18 cellular contexts compared by ENCODE assay signal in genomic region chr16:29784157-29784556, GRCh38. TPM values are rescaled to one million over a fixed set of nuclear protein-coding genes. Genes with fewer than 3 reads are reported as not detected.
A peak's percentile ranks its signal among the peaks of the same experiment; 100 is the strongest.
DNase-seq lines count a peak whose midpoint lies in the region; ATAC-seq and TF ChIP-seq lines count a peak whose summit lies in the region.
"Had no signal": no experiment of that assay in that cellular context is flagged by ENCODE, and none has a peak within 500 bp of the region (broad histone marks: within the 10 kb centered on the region; RNA-seq: fewer than 3 reads in every experiment).

No MANE protein-coding gene starts in this region.

- 100% methylated on average over 2 of the region's 2 CpGs for WGBS in smooth muscle cell (ENCODE audit: low lambda C conversion rate)

- TF ChIP-seq CTCF in Caco-2 (IDR thresholded peaks at IDR 0.05; ENCODE audit: insufficient read depth in 1 of 2, low read depth in 1 of 2, low read length in 1 of 2, severe bottlenecking in 1 of 2, unreplicated experiment in 1 of 2) (no peak), RWPE2 (IDR thresholded peaks at IDR 0.05; ENCODE audit: poor library complexity, severe bottlenecking) (no peak), smooth muscle cell (IDR thresholded peaks at IDR 0.05; ENCODE audit: borderline replicate concordance, insufficient read depth, poor library complexity, severe bottlenecking) (no peak)

- peaks cover 34% of the 10 kb centered on the region for H3K4me1 Mint-ChIP-seq in Caco-2 (ENCODE audit: low read depth, unreplicated experiment)
- H3K4me1 Mint-ChIP-seq in activated naive CD8-positive, alpha-beta T cell treated with anti-CD3 and anti-CD28 coated beads, Interleukin-2, amount 50 U/mL, for 24 hours, result peaks cover 32% of the 10 kb centered on the region
- peaks cover 8 to 11% of the 10 kb centered on the region in 2 donors for H3K4me1 Mint-ChIP-seq in natural killer cell treated with Interleukin-12 subunit alpha and Interleukin-12 subunit beta and Interleukin-15 and Interleukin-18, amount 100 ng/mL, for 72 hours (ENCODE audit: low read depth in 2 of 2)

- H3K9me3 Mint-ChIP-seq in Caco-2 (ENCODE audit: unreplicated experiment), result peaks cover 27% of the 10 kb centered on the region
- H3K9me3 Mint-ChIP-seq in activated naive CD8-positive, alpha-beta T cell treated with anti-CD3 and anti-CD28 coated beads, Interleukin-2, amount 50 U/mL, for 24 hours, result no peaks in the 10 kb centered on the region
- H3K9me3 Mint-ChIP-seq in natural killer cell treated with Interleukin-12 subunit alpha and Interleukin-12 subunit beta and Interleukin-15 and Interleukin-18, amount 100 ng/mL, for 72 hours, result no peaks in the 10 kb centered on the region
- H3K9me3 Mint-ChIP-seq: neural crest cell had no signal

- H3K27me3 Mint-ChIP-seq in Caco-2 (ENCODE audit: insufficient read depth, unreplicated experiment), result no peaks in the 10 kb centered on the region
- no peaks in the 10 kb centered on the region for H3K27me3 Mint-ChIP-seq in activated naive CD8-positive, alpha-beta T cell treated with anti-CD3 and anti-CD28 coated beads, Interleukin-2, amount 50 U/mL, for 24 hours
- H3K27me3 Mint-ChIP-seq in natural killer cell treated with Interleukin-12 subunit alpha and Interleukin-12 subunit beta and Interleukin-15 and Interleukin-18, amount 100 ng/mL, for 72 hours, result no peaks in the 10 kb centered on the region

- no peak overlapping the region for H3K9ac ChIP-seq in smooth muscle cell (ENCODE audit: low read depth)
- H3K9ac ChIP-seq: KMS-11 had no signal

- H3K4me1 ChIP-seq in Caco-2 (peaks cover 45% of the 10 kb centered on the region), RWPE2 (ENCODE audit: insufficient read depth, poor library complexity, severe bottlenecking) (peaks cover 7% of the 10 kb centered on the region), smooth muscle cell (ENCODE audit: low read depth) (no peaks in the 10 kb centered on the region)
- H3K4me1 ChIP-seq: adrenal gland had no signal

- POLR2A ChIA-PET in Caco-2 (lab: Charles Lee), result no interaction called here

- ATAC-seq in RWPE2 (ENCODE audit: low read depth), result peak; percentile 83
- ATAC-seq in activated naive CD8-positive, alpha-beta T cell treated with anti-CD3 and anti-CD28 coated beads, Interleukin-2, amount 50 U/mL, for 24 hours, result peak; percentile 92
- ATAC-seq in natural killer cell treated with Interleukin-12 subunit alpha and Interleukin-12 subunit beta and Interleukin-15 and Interleukin-18, amount 100 ng/mL, for 72 hours, result no peak
- ATAC-seq in HG02623 (IDR thresholded peaks at IDR 0.05; ENCODE audit: unreplicated experiment), result no peak
- ATAC-seq in HG03521 (IDR thresholded peaks at IDR 0.05; ENCODE audit: unreplicated experiment), result no peak

- intact Hi-C loops in Caco-2 (cut with micrococcal nuclease; ENCODE audit: unreplicated experiment), result no loop called here

- no TSS peak for BruUV-seq in Caco-2 (replicated peaks; lab: Mats Ljungman, UMichigan)

- H2AFZ ChIP-seq in smooth muscle cell (ENCODE audit: low read depth), result no peak overlapping the region

- H3K27me3 ChIP-seq in Caco-2 (replicated peaks; ENCODE audit: control insufficient read depth, insufficient read depth, low read length), result no peaks in the 10 kb centered on the region
- no peaks in the 10 kb centered on the region for H3K27me3 ChIP-seq in RWPE2 (ENCODE audit: insufficient read depth, poor library complexity, severe bottlenecking)
- no peaks in the 10 kb centered on the region for H3K27me3 ChIP-seq in smooth muscle cell (ENCODE audit: low read depth)
- H3K27me3 ChIP-seq: adrenal gland, SJCRH30 had no signal

- CTCF ChIA-PET in Caco-2 (lab: Charles Lee), result no interaction called here

- H3K27ac ChIP-seq in RWPE2 (ENCODE audit: poor library complexity, severe bottlenecking), result no peak overlapping the region
- peak overlapping the region; percentile 11 for H3K27ac ChIP-seq in smooth muscle cell (ENCODE audit: low read depth)
- H3K27ac ChIP-seq: HL-60, KMS-11, SJCRH30 had no signal

- H3K36me3 ChIP-seq in Caco-2 (ENCODE audit: control insufficient read depth, insufficient read depth, low read length) (peaks cover 1% of the 10 kb centered on the region; the same call in 1 of the 2 replicates), RWPE2 (ENCODE audit: low read depth) (no peaks in the 10 kb centered on the region), smooth muscle cell (ENCODE audit: low read depth) (no peaks in the 10 kb centered on the region)
- H3K36me3 ChIP-seq: adrenal gland, SJCRH30 had no signal

- H3K27ac Mint-ChIP-seq in Caco-2 (ENCODE audit: unreplicated experiment), result peak overlapping the region; percentile 82
- H3K27ac Mint-ChIP-seq in activated naive CD8-positive, alpha-beta T cell treated with anti-CD3 and anti-CD28 coated beads, Interleukin-2, amount 50 U/mL, for 24 hours, result no peak overlapping the region
- H3K27ac Mint-ChIP-seq in natural killer cell treated with Interleukin-12 subunit alpha and Interleukin-12 subunit beta and Interleukin-15 and Interleukin-18, amount 100 ng/mL, for 72 hours, result no peak overlapping the region

- H3K79me2 ChIP-seq in smooth muscle cell (ENCODE audit: low read depth), result no peaks in the 10 kb centered on the region

- H3K36me3 Mint-ChIP-seq in Caco-2 (ENCODE audit: insufficient read depth, unreplicated experiment), result peaks cover 6% of the 10 kb centered on the region
- H3K36me3 Mint-ChIP-seq in activated naive CD8-positive, alpha-beta T cell treated with anti-CD3 and anti-CD28 coated beads, Interleukin-2, amount 50 U/mL, for 24 hours (ENCODE audit: low read depth), result no peaks in the 10 kb centered on the region
- no peaks in the 10 kb centered on the region for H3K36me3 Mint-ChIP-seq in natural killer cell treated with Interleukin-12 subunit alpha and Interleukin-12 subunit beta and Interleukin-15 and Interleukin-18, amount 100 ng/mL, for 72 hours

- no peak overlapping the region for H3K4me2 ChIP-seq in smooth muscle cell
- H3K4me2 ChIP-seq: KMS-11 had no signal

- H3K4me3 Mint-ChIP-seq in Caco-2 (ENCODE audit: unreplicated experiment), result no peak overlapping the region
- no peak overlapping the region for H3K4me3 Mint-ChIP-seq in activated naive CD8-positive, alpha-beta T cell treated with anti-CD3 and anti-CD28 coated beads, Interleukin-2, amount 50 U/mL, for 24 hours
- no peak overlapping the region for H3K4me3 Mint-ChIP-seq in natural killer cell treated with Interleukin-12 subunit alpha and Interleukin-12 subunit beta and Interleukin-15 and Interleukin-18, amount 100 ng/mL, for 72 hours

- H3K4me3 ChIP-seq in Caco-2 (ENCODE audit: low read depth, low read length) (no peak overlapping the region), RWPE2 (ENCODE audit: severe bottlenecking) (no peak overlapping the region), smooth muscle cell (no peak overlapping the region)
- H3K4me3 ChIP-seq: lung, SJCRH30 had no signal

- DNase-seq in Caco-2, result no peak
- DNase-seq in RWPE2 (ENCODE audit: low spot score), result no peak
- DNase-seq in activated naive CD8-positive, alpha-beta T cell treated with anti-CD3 and anti-CD28 coated beads, Interleukin-2, amount 50 U/mL, for 24 hours, result no peak
- DNase-seq in smooth muscle cell (lab: John Stamatoyannopoulos, UW; ENCODE audit: unreplicated experiment), result no peak
- no peak for DNase-seq in natural killer cell treated with Interleukin-12 subunit alpha and Interleukin-12 subunit beta and Interleukin-15 and Interleukin-18, amount 100 ng/mL, for 72 hours (ENCODE audit: low spot score)
- DNase-seq: adrenal gland, foreskin fibroblast, NCI-H1436, NCI-H2227 treated with DMSO at 0.1 percent for 48 hours, SJCRH30, T1000 had no signal

- no peaks in the 10 kb centered on the region for H3F3A ChIP-seq in smooth muscle cell (ENCODE audit: low read depth)

- H3K9me3 ChIP-seq in Caco-2 (no peaks in the 10 kb centered on the region), RWPE2 (ENCODE audit: severe bottlenecking) (no peaks in the 10 kb centered on the region), smooth muscle cell (replicated peaks; ENCODE audit: low read depth) (no peaks in the 10 kb centered on the region)
- H3K9me3 ChIP-seq: adrenal gland, SJCRH30 had no signal

- no peaks in the 10 kb centered on the region for H4K20me1 ChIP-seq in smooth muscle cell (ENCODE audit: low read depth)

RNA-seq across cellular contexts. Expression of gene ZG16, which starts 6.1 kb away (rescaled TPM):
- total RNA-seq in Caco-2 (2022) (1.4 and 1.9 TPM in 2 replicates), smooth muscle cell (not detected in 2 replicates)
- polyA plus RNA-seq in smooth muscle cell, result not detected in 2 replicates
- not detected for total RNA-seq in natural killer cell treated with Interleukin-12 subunit alpha and Interleukin-12 subunit beta and Interleukin-15 and Interleukin-18, amount 100 ng/mL, for 72 hours
- total RNA-seq: activated CD8-positive, alpha-beta memory T cell treated with anti-CD3 and anti-CD28 coated beads for 36 hours; neural crest cell; SJCRH30 had no signal

RNA-seq across cellular contexts. Expression of gene KIF22, which starts 6.4 kb away (rescaled TPM):
- total RNA-seq in Caco-2 (2022) (134 and 152 TPM in 2 replicates), smooth muscle cell (16.0 and 19.8 TPM in 2 replicates)
- polyA plus RNA-seq in smooth muscle cell, result 33.5 and 35.7 TPM in 2 replicates
- total RNA-seq in natural killer cell treated with Interleukin-12 subunit alpha and Interleukin-12 subunit beta and Interleukin-15 and Interleukin-18, amount 100 ng/mL, for 72 hours, result 100 to 1,000 TPM in 1 of 2 donors, 10 to 100 TPM in 1; 63.4 to 174 TPM

RNA-seq across cellular contexts. Expression of gene MAZ, which starts 22.2 kb away (rescaled TPM):
- total RNA-seq in Caco-2 (2022) (299 and 317 TPM in 2 replicates), smooth muscle cell (77.2 and 104 TPM in 2 replicates)
- polyA plus RNA-seq in smooth muscle cell, result 215 and 229 TPM in 2 replicates
- total RNA-seq in natural killer cell treated with Interleukin-12 subunit alpha and Interleukin-12 subunit beta and Interleukin-15 and Interleukin-18, amount 100 ng/mL, for 72 hours, result 100 to 1,000 TPM; 241 to 424 TPM

RNA-seq across cellular contexts. Expression of gene PRRT2, which starts 27.8 kb away (rescaled TPM):
- total RNA-seq in Caco-2 (2022), result 3.6 and 3.9 TPM in 2 replicates
- total RNA-seq in smooth muscle cell, result 12.2 and 25.9 TPM in 2 replicates
- polyA plus RNA-seq in smooth muscle cell, result 12.2 and 20.1 TPM in 2 replicates
- total RNA-seq in natural killer cell treated with Interleukin-12 subunit alpha and Interleukin-12 subunit beta and Interleukin-15 and Interleukin-18, amount 100 ng/mL, for 72 hours, result 1 to 10 TPM in 1 of 2 donors, under 1 TPM in 1; 0.98 to 2.8 TPM

RNA-seq across cellular contexts. Expression of gene PAGR1, which starts 31.8 kb away (rescaled TPM):
- 31.4 and 33.0 TPM in 2 replicates for total RNA-seq in Caco-2 (2022)
- total RNA-seq in smooth muscle cell, result 15.6 and 21.1 TPM in 2 replicates
- 34.5 and 44.8 TPM in 2 replicates for polyA plus RNA-seq in smooth muscle cell
- total RNA-seq in natural killer cell treated with Interleukin-12 subunit alpha and Interleukin-12 subunit beta and Interleukin-15 and Interleukin-18, amount 100 ng/mL, for 72 hours, result 10 to 100 TPM; 20.5 to 36.1 TPM

Comparison
In these comparisons a context has a peak if more than half of its experiments do, and no peak if none do; other contexts are left out.
1. ATAC-seq: peak in RWPE2 (single experiment) and activated naive CD8-positive, alpha-beta T cell treated with anti-CD3 and anti-CD28 coated beads, Interleukin-2, amount 50 U/mL, for 24 hours (single experiment); none in natural killer cell treated with Interleukin-12 subunit alpha and Interleukin-12 subunit beta and Interleukin-15 and Interleukin-18, amount 100 ng/mL, for 72 hours (0 of 2), HG02623 (single experiment) and HG03521 (single experiment).